1 cellular context compared by ENCODE assay signal in genomic region chr20:32664352-32665159, GRCh38.
A peak's percentile ranks its signal among the peaks of the same experiment; 100 is the strongest.
TF ChIP-seq lines count a peak whose summit lies in the region.

No MANE protein-coding gene starts in this region.

TF ChIP-seq in HepG2, 621 proteins besides CTCF, POLR2A, EP300 and RAD21 (continued from another document and continues in another):
- TF ChIP-seq HINFP (CRISPR knock-in tag; IDR thresholded peaks at IDR 0.05; ENCODE audit: low read depth) (0 out of 2 replicates have a peak, but pooled peaks have one; percentile 17), ZIK1 (CRISPR knock-in tag; IDR thresholded peaks at IDR 0.05; ENCODE audit: borderline replicate concordance, low read depth) (no peak), ZBTB10 (CRISPR knock-in tag; IDR thresholded peaks at IDR 0.05; ENCODE audit: borderline replicate concordance) (0 out of 2 replicates have a peak, but pooled peaks have one; percentile 38), ZNF576 (CRISPR knock-in tag; IDR thresholded peaks at IDR 0.05) (no peak), CEBPG (CRISPR knock-in tag; IDR thresholded peaks at IDR 0.05) (peak; percentile 20; the same call in 1 of the 2 replicates), SOX13 (IDR thresholded peaks at IDR 0.05) (no peak), SOX13 (CRISPR knock-in tag; conservative IDR thresholded peaks at IDR 0.05 in 1 of 2, IDR thresholded peaks at IDR 0.05 in 1 of 2) (0 out of 4 replicates have a peak, but pooled peaks of 1 of the 2 experiments have one; percentile 6), THRA (CRISPR knock-in tag; IDR thresholded peaks at IDR 0.05; ENCODE audit: borderline replicate concordance) (0 out of 2 replicates have a peak, but pooled peaks have one; percentile 16), ZNF776 (CRISPR knock-in tag; IDR thresholded peaks at IDR 0.05) (no peak), ZBTB2 (CRISPR knock-in tag; IDR thresholded peaks at IDR 0.05; ENCODE audit: low read depth) (no peak), ZMAT3 (CRISPR knock-in tag; conservative IDR thresholded peaks at IDR 0.05) (0 out of 2 replicates have a peak, but pooled peaks have one; percentile 14), PITX1 (CRISPR knock-in tag; IDR thresholded peaks at IDR 0.05) (peak; percentile 35; the same call in 1 of the 2 replicates), ZNF232 (CRISPR knock-in tag; IDR thresholded peaks at IDR 0.05; ENCODE audit: borderline replicate concordance) (0 out of 2 replicates have a peak, but pooled peaks have one; percentile 25), ZNF577 (CRISPR knock-in tag; IDR thresholded peaks at IDR 0.05; ENCODE audit: borderline replicate concordance, low read depth) (no peak), GMEB1 (CRISPR knock-in tag; IDR thresholded peaks at IDR 0.05; ENCODE audit: borderline replicate concordance) (peak; percentile 56), KAT8 (CRISPR knock-in tag; IDR thresholded peaks at IDR 0.05) (no peak), ZNF879 (CRISPR knock-in tag; IDR thresholded peaks at IDR 0.05) (no peak), ZNF33B (CRISPR knock-in tag; IDR thresholded peaks at IDR 0.05) (no peak), ATF3 (CRISPR knock-in tag; IDR thresholded peaks at IDR 0.05) (0 out of 2 replicates have a peak, but pooled peaks have one; percentile 7), ZMYM3 (CRISPR knock-in tag; IDR thresholded peaks at IDR 0.05) (peak; percentile 49; the same call in 1 of the 2 replicates), ZNF598 (CRISPR knock-in tag; IDR thresholded peaks at IDR 0.05; ENCODE audit: borderline replicate concordance) (peak; percentile 85; the same call in 1 of the 2 replicates), ZBTB20 (CRISPR knock-in tag; IDR thresholded peaks at IDR 0.05; ENCODE audit: borderline replicate concordance, low read depth) (no peak), AKAP8 (CRISPR knock-in tag; IDR thresholded peaks at IDR 0.05) (no peak), ZXDC (CRISPR knock-in tag; IDR thresholded peaks at IDR 0.05) (0 out of 2 replicates have a peak, but pooled peaks have one; percentile 8), ZNF430 (CRISPR knock-in tag; IDR thresholded peaks at IDR 0.05) (0 out of 2 replicates have a peak, but pooled peaks have one; percentile 34), ZBTB7A (CRISPR knock-in tag; IDR thresholded peaks at IDR 0.05) (peak; percentile 23), KDM3A (CRISPR knock-in tag; IDR thresholded peaks at IDR 0.05; ENCODE audit: low read depth) (0 out of 2 replicates have a peak, but pooled peaks have one; percentile 32), ZNF749 (CRISPR knock-in tag; IDR thresholded peaks at IDR 0.05; ENCODE audit: borderline replicate concordance) (0 out of 2 replicates have a peak, but pooled peaks have one; percentile 23), ZNF629 (CRISPR knock-in tag; conservative IDR thresholded peaks at IDR 0.05) (no peak; the same call in 1 of the 2 replicates), MEIS2 (CRISPR knock-in tag; IDR thresholded peaks at IDR 0.05) (peak; percentile 55), ZBTB40 (IDR thresholded peaks at IDR 0.05) (no peak), ZBTB40 (CRISPR knock-in tag; IDR thresholded peaks at IDR 0.05) (no peak), ZNF644 (CRISPR knock-in tag; IDR thresholded peaks at IDR 0.05; ENCODE audit: low read depth) (peak; percentile 26; the same call in 1 of the 2 replicates), NFE2L1 (CRISPR knock-in tag; IDR thresholded peaks at IDR 0.05; ENCODE audit: borderline replicate concordance) (peak; percentile 21; the same call in 1 of the 2 replicates)
